ENCODE assay signal across 14 cellular contexts in genomic region chr19:29449371-29449770, GRCh38.
DNase-seq lines count a peak whose midpoint lies in the region; ATAC-seq and TF ChIP-seq lines count a peak whose summit lies in the region.
"Had no signal": no experiment of that assay in that cellular context is flagged by ENCODE, and none has a peak within 500 bp of the region (broad histone marks: within the 10 kb centered on the region; RNA-seq: fewer than 3 reads in every experiment).

No MANE protein-coding gene starts in this region.

- H3K36me3 ChIP-seq in right atrium auricular region (no peaks in the 10 kb centered on the region), lung (ENCODE audit: control insufficient read depth in 2 of 2, insufficient read depth in 2 of 2, low read length in 2 of 2) (no peaks in the 10 kb centered on the region), body of pancreas (replicated peaks in 1 of 2; ENCODE audit: insufficient read depth in 1 of 2, low read depth in 2 of 2) (no peaks in the 10 kb centered on the region), upper lobe of left lung (no peaks in the 10 kb centered on the region)
- H3K36me3 ChIP-seq: HAP-1 had no signal

- H3K27me3 ChIP-seq in right atrium auricular region (no peaks in the 10 kb centered on the region), lung (ENCODE audit: control insufficient read depth, insufficient read depth) (peaks cover 5% of the 10 kb centered on the region), body of pancreas (no peaks in the 10 kb centered on the region), upper lobe of left lung (no peaks in the 10 kb centered on the region)

- TF ChIP-seq EP300 in upper lobe of left lung (IDR thresholded peaks at IDR 0.05): no peak

- TF ChIP-seq CTCF in right atrium auricular region (IDR thresholded peaks at IDR 0.05): no peak
- no peak for TF ChIP-seq CTCF in lung (IDR thresholded peaks at IDR 0.05; ENCODE audit: control extremely low read depth, extremely low read depth)
- no peak for TF ChIP-seq CTCF in body of pancreas (IDR thresholded peaks at IDR 0.05)
- TF ChIP-seq CTCF in upper lobe of left lung (IDR thresholded peaks at IDR 0.05): no peak

- H3K4me1 ChIP-seq in right atrium auricular region (no peaks in the 10 kb centered on the region), lung (ENCODE audit: control insufficient read depth in 2 of 2, insufficient read depth in 2 of 2, low read length in 2 of 2) (no peaks in the 10 kb centered on the region), body of pancreas (no peaks in the 10 kb centered on the region), upper lobe of left lung (no peaks in the 10 kb centered on the region)
- H3K4me1 ChIP-seq: HAP-1 had no signal

- ATAC-seq in Right ventricle myocardium inferior: no peak
- ATAC-seq in lung (ENCODE audit: insufficient read depth, low FRiP score): no peak
- ATAC-seq in HG03175 (IDR thresholded peaks at IDR 0.05; ENCODE audit: unreplicated experiment): no peak
- no peak for ATAC-seq in body of pancreas
- no peak for ATAC-seq in upper lobe of left lung (ENCODE audit: low FRiP score in 2 of 2)
- ATAC-seq: HepG2 had no signal

- intact Hi-C loops in Right ventricle myocardium inferior (cut with DNase I) (no loop called here), body of pancreas (cut with DNase I) (no loop called here)

- H3K4me3 ChIP-seq in right atrium auricular region (no peak overlapping the region), lung (no peak overlapping the region), body of pancreas (no peak overlapping the region), upper lobe of left lung (no peak overlapping the region)
- H3K4me3 ChIP-seq: HAP-1 had no signal

- DNase-seq in right atrium auricular region (ENCODE audit: low spot score) (peak; percentile 11), Right ventricle myocardium inferior (ENCODE audit: missing footprints) (no peak), ecto neural progenitor cell (ENCODE audit: low spot score) (peak; percentile 14), lung (ENCODE audit: low spot score) (peak; percentile 16), NCI-H1436 treated with DMSO at 0.1 percent for 48 hours (lab: John Stamatoyannopoulos, UW) (no peak), body of pancreas (no peak), upper lobe of left lung (no peak)
- DNase-seq: C1 segment of cervical spinal cord; CD4-positive, alpha-beta memory T cell; DMS79; GOT3 had no signal

- WGBS in lung, 2 donors: 81 to 83% methylated on average over 5 of the region's 5 CpGs
- WGBS in body of pancreas, 2 donors: 64 to 75% methylated on average over 5 of the region's 5 CpGs
- WGBS in upper lobe of left lung, 2 donors: 77 to 89% methylated on average over 5 of the region's 5 CpGs

- no peaks in the 10 kb centered on the region for H3K9me3 ChIP-seq in right atrium auricular region
- H3K9me3 ChIP-seq in lung (ENCODE audit: control insufficient read depth in 2 of 2, insufficient read depth in 1 of 2, low read length in 1 of 2): peaks cover 0 to 4% of the 10 kb centered on the region in 2 donors
- peaks cover 0 to 6% (median 0%) of the 10 kb centered on the region in 3 donors for H3K9me3 ChIP-seq in body of pancreas
- no peaks in the 10 kb centered on the region for H3K9me3 ChIP-seq in upper lobe of left lung
- H3K9me3 ChIP-seq: HAP-1 had no signal

- no peak for TF ChIP-seq POLR2A in body of pancreas (IDR thresholded peaks at IDR 0.05)
- TF ChIP-seq POLR2A in upper lobe of left lung (IDR thresholded peaks at IDR 0.05): no peak

- H3K27ac ChIP-seq in right atrium auricular region (no peak overlapping the region), lung (ENCODE audit: low read depth in 1 of 2, low read length in 1 of 2) (no peak overlapping the region), body of pancreas (no peak overlapping the region), upper lobe of left lung (no peak overlapping the region)

Comparison
In these comparisons a context has a peak if more than half of its experiments do, and no peak if none do; other contexts are left out.
1. DNase-seq: peak in right atrium auricular region (single experiment), ecto neural progenitor cell (single experiment) and lung (single experiment); none in Right ventricle myocardium inferior (single experiment), NCI-H1436 treated with DMSO at 0.1 percent for 48 hours (single experiment), body of pancreas (0 of 4) and upper lobe of left lung (0 of 2).